ENCODE assay signal across 9 cellular contexts in the genomic region with DNA sequence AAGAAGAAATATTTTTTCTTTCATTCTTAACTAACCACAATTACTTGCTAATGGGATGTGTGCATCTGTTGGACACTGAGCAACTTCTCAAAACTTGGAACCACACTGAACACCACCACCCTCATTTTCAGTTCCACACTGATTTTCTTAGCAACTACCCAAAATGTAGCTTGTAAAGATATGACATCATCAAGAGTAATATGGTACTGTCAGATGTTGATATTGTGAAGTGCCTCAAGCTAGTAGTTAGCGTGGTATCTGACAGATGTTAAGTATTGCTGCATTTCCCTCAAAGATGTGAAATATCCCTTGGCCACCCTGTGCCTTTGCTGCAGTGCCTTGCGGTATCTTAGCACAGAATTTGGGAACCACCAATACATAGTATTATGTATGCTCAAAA. TPM values are rescaled to one million over a fixed set of nuclear protein-coding genes. Genes with fewer than 3 reads are reported as not detected.
A peak's percentile ranks its signal among the peaks of the same experiment; 100 is the strongest.
DNase-seq lines count a peak whose midpoint lies in the region; ATAC-seq and TF ChIP-seq lines count a peak whose summit lies in the region.
"Had no signal": no experiment of that assay in that cellular context is flagged by ENCODE, and none has a peak within 500 bp of the region (broad histone marks: within the 10 kb centered on the region; RNA-seq: fewer than 3 reads in every experiment).

No MANE protein-coding gene starts in this region.

- H3K9ac ChIP-seq in DND-41 (ENCODE audit: low read depth, low read length) (no peak overlapping the region), SU-DHL-6 (ENCODE audit: low read length) (no peak overlapping the region)

- POLR2A ChIA-PET in activated CD4-positive, alpha-beta memory T cell treated with anti-CD3 and anti-CD28 coated beads, Interleukin-2, amount 10 ng/mL, durations not matched to agents 7 days and 5 days (lab: Charles Lee) = interaction anchor here (1.1 kb wide), 1 partner anchor 239 kb away, joined by 4 read pairs; the partner anchor contains the start of genes DPH3 and OXNAD1

- no peak overlapping the region for H3K4me3 Mint-ChIP-seq in activated CD4-positive, alpha-beta memory T cell treated with anti-CD3 and anti-CD28 coated beads, Interleukin-2, amount 10 ng/mL, durations not matched to agents 7 days and 5 days

- no peak overlapping the region for H2AFZ ChIP-seq in DND-41 (ENCODE audit: low read depth, low read length)
- no peak overlapping the region for H2AFZ ChIP-seq in SU-DHL-6 (ENCODE audit: low read depth, low read length, severe bottlenecking)

- TF ChIP-seq CTCF in DND-41 (IDR thresholded peaks at IDR 0.05; ENCODE audit: borderline replicate concordance, extremely low read depth, low read length, poor library complexity, severe bottlenecking) = no peak
- no peak for TF ChIP-seq CTCF in SU-DHL-6 (IDR thresholded peaks at IDR 0.05; ENCODE audit: insufficient read depth, low read length, poor library complexity, severe bottlenecking)

- H3K27ac Mint-ChIP-seq in activated CD4-positive, alpha-beta memory T cell treated with anti-CD3 and anti-CD28 coated beads, Interleukin-2, amount 10 ng/mL, durations not matched to agents 7 days and 5 days = no peak overlapping the region

- H3K9me3 ChIP-seq in DND-41 (ENCODE audit: insufficient read depth, low read length, severe bottlenecking) = no peaks in the 10 kb centered on the region
- no peaks in the 10 kb centered on the region for H3K9me3 ChIP-seq in SU-DHL-6 (ENCODE audit: insufficient read depth, low read length)

- H3K9me3 Mint-ChIP-seq in activated CD4-positive, alpha-beta memory T cell treated with anti-CD3 and anti-CD28 coated beads, Interleukin-2, amount 10 ng/mL, durations not matched to agents 7 days and 5 days = no peaks in the 10 kb centered on the region

- peaks cover 44% of the 10 kb centered on the region for H4K20me1 ChIP-seq in DND-41 (ENCODE audit: insufficient read depth, low read length)
- peaks cover 67% of the 10 kb centered on the region for H4K20me1 ChIP-seq in SU-DHL-6 (ENCODE audit: low read depth, low read length)

- H3K27me3 Mint-ChIP-seq in activated CD4-positive, alpha-beta memory T cell treated with anti-CD3 and anti-CD28 coated beads, Interleukin-2, amount 10 ng/mL, durations not matched to agents 7 days and 5 days = no peaks in the 10 kb centered on the region

- CTCF ChIA-PET in activated CD4-positive, alpha-beta memory T cell treated with anti-CD3 and anti-CD28 coated beads, Interleukin-2, amount 10 ng/mL, durations not matched to agents 7 days and 5 days (lab: Charles Lee) = no interaction called here

- peaks cover 13% of the 10 kb centered on the region for H3K4me1 ChIP-seq in DND-41 (ENCODE audit: insufficient read depth, low read length)

- no peaks in the 10 kb centered on the region for H3K27me3 ChIP-seq in DND-41 (ENCODE audit: insufficient read depth, low read length, poor library complexity)
- no peaks in the 10 kb centered on the region for H3K27me3 ChIP-seq in SU-DHL-6 (ENCODE audit: low read length)

- H3K27ac ChIP-seq in DND-41 (ENCODE audit: low read length) = no peak overlapping the region
- H3K27ac ChIP-seq in SU-DHL-6 (ENCODE audit: low read depth, low read length) = peak overlapping the region; percentile 45

- H3K4me1 Mint-ChIP-seq in activated CD4-positive, alpha-beta memory T cell treated with anti-CD3 and anti-CD28 coated beads, Interleukin-2, amount 10 ng/mL, durations not matched to agents 7 days and 5 days = peaks cover 40% of the 10 kb centered on the region

- ATAC-seq in DND-41 (ENCODE audit: insufficient read depth, low read depth) (0 out of 3 replicates have a peak, but pooled peaks have one; percentile 42), GM19372 (IDR thresholded peaks at IDR 0.05; ENCODE audit: low read depth, unreplicated experiment) (peak; percentile 85), HG03064 (IDR thresholded peaks at IDR 0.05; ENCODE audit: low read depth, unreplicated experiment) (peak; percentile 78)

- H3K9me2 ChIP-seq in SU-DHL-6 (replicated peaks; ENCODE audit: insufficient read depth, low read length) = no peaks in the 10 kb centered on the region

- H3K36me3 ChIP-seq in DND-41 (ENCODE audit: insufficient read depth, low read length) (peaks cover 52% of the 10 kb centered on the region), SU-DHL-6 (ENCODE audit: low read length) (peaks cover 52% of the 10 kb centered on the region)

- H3K4me2 ChIP-seq in DND-41 (ENCODE audit: insufficient read depth, low read length) (no peak overlapping the region), SU-DHL-6 (ENCODE audit: low read depth, low read length, poor library complexity, severe bottlenecking) (peak overlapping the region; percentile 14)

- H3K36me3 Mint-ChIP-seq in activated CD4-positive, alpha-beta memory T cell treated with anti-CD3 and anti-CD28 coated beads, Interleukin-2, amount 10 ng/mL, durations not matched to agents 7 days and 5 days (ENCODE audit: low read depth) = peaks cover 71% of the 10 kb centered on the region

- peaks cover 96% of the 10 kb centered on the region for H3K79me2 ChIP-seq in DND-41 (ENCODE audit: insufficient read depth, low read length)
- H3K79me2 ChIP-seq in SU-DHL-6 (ENCODE audit: insufficient read depth, low read length) = peaks cover 100% of the 10 kb centered on the region

- H3K4me3 ChIP-seq in DND-41 (ENCODE audit: low read depth in 1 of 2, low read length in 2 of 2) (no peak overlapping the region), SU-DHL-6 (ENCODE audit: insufficient read depth, low read length, poor library complexity, severe bottlenecking) (no peak overlapping the region)

- peaks cover 25% of the 10 kb centered on the region for H3F3A ChIP-seq in SU-DHL-6 (ENCODE audit: insufficient read depth)

- no peak for DNase-seq in DND-41
- no peak for DNase-seq in activated CD4-positive, alpha-beta memory T cell treated with anti-CD3 and anti-CD28 coated beads, Interleukin-2, amount 10 ng/mL, durations not matched to agents 7 days and 5 days
- DNase-seq in NCI-H2227 (lab: John Stamatoyannopoulos, UW; ENCODE audit: unreplicated experiment) = no peak
- DNase-seq in NCI-H748 treated with DMSO at 0.1 percent for 48 hours (lab: John Stamatoyannopoulos, UW) = no peak
- no peak for DNase-seq in NCI-H510A treated with DMSO at 0.1 percent for 48 hours (lab: John Stamatoyannopoulos, UW)
- DNase-seq: NCI-H2029 treated with DMSO at 0.1 percent for 48 hours had no signal

RNA-seq across cellular contexts. Expression of gene RFTN1, which starts 9.3 kb away (rescaled TPM):
- 10 to 100 TPM; 74.9 to 75.1 TPM for total RNA-seq in activated CD4-positive, alpha-beta memory T cell treated with anti-CD3 and anti-CD28 coated beads, Interleukin-2, amount 10 ng/mL, durations not matched to agents 7 days and 5 days
